25 cellular contexts compared by ENCODE assay signal in the genomic region with DNA sequence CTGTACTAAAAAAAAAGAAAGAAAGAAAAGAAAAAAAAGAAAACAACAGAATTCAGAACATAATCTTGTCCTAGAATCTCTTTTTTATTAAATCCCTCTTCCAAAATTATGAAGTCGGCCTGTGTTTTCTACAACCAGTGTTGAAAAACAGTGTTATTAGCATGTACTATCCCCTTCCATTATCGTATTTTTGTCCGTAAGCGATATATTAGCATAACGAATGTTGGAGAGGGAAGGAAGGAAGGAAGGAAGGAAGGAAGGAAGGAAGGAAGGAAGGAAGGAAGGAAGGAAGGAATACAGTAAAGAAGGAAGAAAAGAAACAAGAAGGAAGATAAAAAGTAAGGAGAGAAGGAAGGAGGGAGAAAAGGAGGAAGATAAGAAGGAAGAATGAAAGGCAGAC.
"Had no signal": no experiment of that assay in that cellular context is flagged by ENCODE, and none has a peak within 500 bp of the region (broad histone marks: within the 10 kb centered on the region; RNA-seq: fewer than 3 reads in every experiment).

No MANE protein-coding gene starts in this region.

- H3K4me1 ChIP-seq: stomach, suprapubic skin, testis, thyroid gland, tibial artery, tibial nerve, transverse colon, upper lobe of left lung, upper lobe of right lung, uterus, vagina had no signal

- H3K36me3 ChIP-seq: stomach, suprapubic skin, thoracic aorta, thyroid gland, tibial artery, tibial nerve, transverse colon, upper lobe of left lung, upper lobe of right lung, uterus, vagina had no signal

- H3K4me3 ChIP-seq: stomach, suprapubic skin, testis, thoracic aorta, thyroid gland, tibial artery, tibial nerve, transverse colon, upper lobe of left lung, upper lobe of right lung, uterus, vagina had no signal

- H3K9me3 ChIP-seq: suprapubic skin, testis, thoracic aorta, thyroid gland, tibial artery, tibial nerve, transverse colon, upper lobe of left lung, upper lobe of right lung, uterus, vagina had no signal

- DNase-seq: stimulated activated CD4-positive, alpha-beta T cell treated with anti-CD3 and anti-CD28 coated beads, Interleukin-2, amount 100 ng/mL, for 48 hours; stimulated activated CD4-positive, alpha-beta T cell treated with anti-CD3 and anti-CD28 coated beads, Interleukin-4, amount 100 ng/mL, for 1 hour; stimulated activated CD4-positive, alpha-beta T cell treated with anti-CD3 and anti-CD28 coated beads, Interleukin-4, amount 100 ng/mL, for 24 hours; stimulated activated CD4-positive, alpha-beta T cell treated with anti-CD3 and anti-CD28 coated beads, Interleukin-4, amount 100 ng/mL, for 4 hours; stimulated activated CD8-positive, alpha-beta memory T cell treated with anti-CD3 and anti-CD28 coated beads, Interleukin-4, amount 100 ng/mL, for 48 hours; stimulated activated naive B cell treated with anti-CD40 and anti-IgM and Interleukin-4, amounts not matched to agents 10 μg/mL and 1 μg/mL and 100 μg/mL, for 72 hours; stimulated activated naive CD4-positive, alpha-beta T cell; stimulated activated naive CD4-positive, alpha-beta T cell treated with Interleukin-2 at 50 U/mL for 16 hours; stimulated activated naive CD8-positive, alpha-beta T cell treated with anti-CD3 and anti-CD28 coated beads, Interleukin-15, amount 100 ng/mL, for 72 hours; stimulated activated naive CD8-positive, alpha-beta T cell treated with anti-CD3 and anti-CD28 coated beads, Interleukin-15, Interleukin-2, amounts not matched to agents 100 U/mL and 50 U/mL, for 24 hours; stomach; substantia nigra; testis; tibial artery; transverse colon; trophoblast cell; upper lobe of left lung; upper lobe of right lung; uterus had no signal

- H3K27me3 ChIP-seq: suprapubic skin, testis, thyroid gland, tibial artery, tibial nerve, transverse colon, upper lobe of left lung, upper lobe of right lung, uterus, vagina had no signal

- ATAC-seq: stimulated activated memory B cell treated with anti-CD40 and anti-IgM and Interleukin-4, amounts not matched to agents 10 μg/mL and 1 μg/mL and 100 μg/mL, for 72 hours; stimulated activated naive B cell treated with anti-CD40 and anti-IgM and Interleukin-4, amounts not matched to agents 10 μg/mL and 1 μg/mL and 100 μg/mL, for 72 hours; stimulated activated naive CD8-positive, alpha-beta T cell treated with anti-CD3 and anti-CD28 coated beads, Interleukin-15, amount 100 ng/mL, for 72 hours; stimulated activated naive CD8-positive, alpha-beta T cell treated with anti-CD3 and anti-CD28 coated beads, Interleukin-15, Interleukin-2, amounts not matched to agents 100 U/mL and 50 U/mL, for 24 hours had no signal

- H3K27ac ChIP-seq: stomach, suprapubic skin, testis, thoracic aorta, thyroid gland, tibial artery, tibial nerve, transverse colon, upper lobe of left lung, upper lobe of right lung, uterus, vagina had no signal
